8 cellular contexts compared by ENCODE assay signal in genomic region chr3:124730920-124731297, GRCh38. TPM values are rescaled to one million over a fixed set of nuclear protein-coding genes. Genes with fewer than 3 reads are reported as not detected.
DNase-seq lines count a peak whose midpoint lies in the region; ATAC-seq, FAIRE-seq and TF ChIP-seq lines count a peak whose summit lies in the region.

No MANE protein-coding gene starts in this region.

- H3K27me3 ChIP-seq in adrenal gland = no peaks in the 10 kb centered on the region
- no peaks in the 10 kb centered on the region for H3K27me3 ChIP-seq in lower lobe of right lung (ENCODE audit: low read depth)
- no peaks in the 10 kb centered on the region for H3K27me3 ChIP-seq in thyroid gland

- H3K27me3 Mint-ChIP-seq in activated CD8-positive, alpha-beta memory T cell treated with anti-CD3 and anti-CD28 coated beads, Interleukin-2, amount 10 ng/mL, durations not matched to agents 7 days and 5 days = peaks cover 12% of the 10 kb centered on the region

- 10 to 29% (median 12%) methylated on average over 4 to 13 of the region's 13 CpGs for WGBS in adrenal gland, 4 donors
- WGBS in thyroid gland, 2 donors = 10 to 15% methylated on average over 13 of the region's 13 CpGs

- H3K27ac ChIP-seq in adrenal gland = peak overlapping the region in 3 of 5 donors; percentile 57 to 89 (median 59)
- peak overlapping the region; percentile 89 for H3K27ac ChIP-seq in lower lobe of right lung
- peak overlapping the region in 1 of 3 donors; percentile 59 for H3K27ac ChIP-seq in thyroid gland

- no peak for TF ChIP-seq CTCF in adrenal gland (IDR thresholded peaks at IDR 0.05)
- TF ChIP-seq CTCF in lower lobe of right lung (IDR thresholded peaks at IDR 0.05) = no peak
- no peak for TF ChIP-seq CTCF in thyroid gland (IDR thresholded peaks at IDR 0.05)
- no peak for TF ChIP-seq CTCF in D721Med (IDR thresholded peaks at IDR 0.05; ENCODE audit: insufficient read depth, missing control alignments)

- H3K27ac Mint-ChIP-seq in activated CD8-positive, alpha-beta memory T cell treated with anti-CD3 and anti-CD28 coated beads, Interleukin-2, amount 10 ng/mL, durations not matched to agents 7 days and 5 days = peak overlapping the region; percentile 100

- intact Hi-C loops in adrenal gland (cut with DNase I) = no loop called here
- intact Hi-C loops in lower lobe of right lung (cut with DNase I) = no loop called here
- intact Hi-C loops in thyroid gland (cut with DNase I) = no loop called here

- CTCF ChIA-PET in activated CD8-positive, alpha-beta memory T cell treated with anti-CD3 and anti-CD28 coated beads, Interleukin-2, amount 10 ng/mL, durations not matched to agents 7 days and 5 days (lab: Charles Lee) = interaction anchor here (1.6 kb wide), 1 partner anchor 170 kb away, joined by 3 read pairs; no protein-coding TSS in a partner anchor

- peak overlapping the region; percentile 100 for H3K4me3 Mint-ChIP-seq in activated CD8-positive, alpha-beta memory T cell treated with anti-CD3 and anti-CD28 coated beads, Interleukin-2, amount 10 ng/mL, durations not matched to agents 7 days and 5 days

- peaks cover 15% of the 10 kb centered on the region for H3K36me3 Mint-ChIP-seq in activated CD8-positive, alpha-beta memory T cell treated with anti-CD3 and anti-CD28 coated beads, Interleukin-2, amount 10 ng/mL, durations not matched to agents 7 days and 5 days

- DNase-seq in activated CD8-positive, alpha-beta memory T cell treated with anti-CD3 and anti-CD28 coated beads, Interleukin-2, amount 10 ng/mL, durations not matched to agents 7 days and 5 days = no peak
- DNase-seq in activated CD8-positive, alpha-beta memory T cell treated with anti-CD3 and anti-CD28 coated beads for 24 hours = no peak
- no peak for DNase-seq in adrenal gland
- DNase-seq in lower lobe of right lung = no peak
- peak in 1 of 2 donors; percentile 21 for DNase-seq in thyroid gland
- no peak for DNase-seq in D721Med (ENCODE audit: insufficient read length, low spot score)

- H3K4me1 ChIP-seq in adrenal gland (replicated peaks in 1 of 2) (peaks cover 12 to 30% of the 10 kb centered on the region in 2 donors), lower lobe of right lung (peaks cover 20% of the 10 kb centered on the region), thyroid gland (peaks cover 14 to 20% of the 10 kb centered on the region in 2 donors)

- H3K9me3 ChIP-seq in adrenal gland (replicated peaks in 1 of 3) (no peaks in the 10 kb centered on the region), lower lobe of right lung (no peaks in the 10 kb centered on the region), thyroid gland (no peaks in the 10 kb centered on the region)

- peak overlapping the region; percentile 1 to 100 (median 80) for H3K4me3 ChIP-seq in adrenal gland
- H3K4me3 ChIP-seq in lower lobe of right lung = peak overlapping the region; percentile 87
- peak overlapping the region; percentile 27 to 89 (median 72) for H3K4me3 ChIP-seq in thyroid gland (replicated peaks in 1 of 3)

- H3K4me1 Mint-ChIP-seq in activated CD8-positive, alpha-beta memory T cell treated with anti-CD3 and anti-CD28 coated beads, Interleukin-2, amount 10 ng/mL, durations not matched to agents 7 days and 5 days = peaks cover 40% of the 10 kb centered on the region

- H3K36me3 ChIP-seq in adrenal gland (replicated peaks in 1 of 2) (peaks cover 0 to 10% of the 10 kb centered on the region in 2 donors), lower lobe of right lung (peaks cover 12% of the 10 kb centered on the region), thyroid gland (peaks cover 0 to 6% of the 10 kb centered on the region in 2 donors)

- no peak for FAIRE-seq in D721Med (lab: Jason Lieb, UNC)

- H3K9me3 Mint-ChIP-seq in activated CD8-positive, alpha-beta memory T cell treated with anti-CD3 and anti-CD28 coated beads, Interleukin-2, amount 10 ng/mL, durations not matched to agents 7 days and 5 days (ENCODE audit: low read depth) = no peaks in the 10 kb centered on the region

- TF ChIP-seq POLR2A in adrenal gland (IDR thresholded peaks at IDR 0.05) (no peak), thyroid gland (IDR thresholded peaks at IDR 0.05) (no peak)

- no peak for ATAC-seq in activated CD8-positive, alpha-beta memory T cell treated with anti-CD3 and anti-CD28 coated beads, Interleukin-2, amount 10 ng/mL, durations not matched to agents 7 days and 5 days
- ATAC-seq in lower lobe of right lung = peak in 1 of 2 donors; percentile 5
- ATAC-seq in HG03095 (IDR thresholded peaks at IDR 0.05; ENCODE audit: unreplicated experiment) = no peak
- ATAC-seq in HG03342 (IDR thresholded peaks at IDR 0.05; ENCODE audit: unreplicated experiment) = no peak

RNA-seq across cellular contexts. Expression of gene UMPS, which starts 0.7 kb away (rescaled TPM):
- 10 to 100 TPM; 33.4 to 50.1 TPM for total RNA-seq in activated CD8-positive, alpha-beta memory T cell treated with anti-CD3 and anti-CD28 coated beads, Interleukin-2, amount 10 ng/mL, durations not matched to agents 7 days and 5 days
- 10 to 100 TPM; 15.1 to 42.2 (median 26.8) TPM for total RNA-seq in adrenal gland
- polyA plus RNA-seq in adrenal gland = 10 to 100 TPM in 2 of 3 donors, 1 to 10 TPM in 1; 8.8 to 45.9 (median 17.7) TPM
- 27.8 TPM for total RNA-seq in lower lobe of right lung
- total RNA-seq in thyroid gland = 10 to 100 TPM; 18.5 to 37.4 (median 25.5) TPM
